In the genomic region with DNA sequence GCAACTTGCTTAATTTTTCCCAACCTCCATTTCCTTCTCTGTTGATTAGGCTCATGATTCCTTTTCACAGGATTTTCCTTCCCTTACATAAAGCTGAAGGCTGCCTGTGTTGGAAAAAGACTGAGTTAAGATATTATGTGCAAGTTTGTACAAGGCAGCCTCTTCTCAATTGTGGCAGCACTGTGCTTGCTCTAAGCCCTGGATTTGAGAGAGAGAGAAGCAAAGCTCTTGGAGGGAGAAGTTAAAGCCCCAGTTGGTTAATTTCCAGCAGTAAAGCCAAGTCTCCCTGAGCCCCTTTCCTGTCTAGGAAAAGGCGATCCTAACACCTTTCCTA, we compare ENCODE assay signal across 18 cellular contexts.
"Had no signal": no experiment of that assay in that cellular context is flagged by ENCODE, and none has a peak within 500 bp of the region (broad histone marks: within the 10 kb centered on the region; RNA-seq: fewer than 3 reads in every experiment).

No MANE protein-coding gene starts in this region.

- H3K4me3 Mint-ChIP-seq: activated B cell treated with CpG ODN at 0.5 μM for 24 hours; activated CD4-positive, alpha-beta memory T cell treated with anti-CD3 and anti-CD28 coated beads, Interleukin-2, amount 10 ng/mL, durations not matched to agents 7 days and 5 days; activated CD8-positive, alpha-beta memory T cell treated with anti-CD3 and anti-CD28 coated beads, Interleukin-2, amount 10 ng/mL, durations not matched to agents 7 days and 5 days; activated naive CD8-positive, alpha-beta T cell; memory B cell; naive thymus-derived CD4-positive, alpha-beta T cell; stimulated activated naive B cell treated with anti-CD40 and anti-IgM and Interleukin-4, amounts not matched to agents 10 μg/mL and 1 μg/mL and 100 μg/mL, for 72 hours had no signal

- H3K36me3 Mint-ChIP-seq: activated CD8-positive, alpha-beta memory T cell treated with anti-CD3 and anti-CD28 coated beads, Interleukin-2, amount 10 ng/mL, durations not matched to agents 7 days and 5 days; activated naive CD8-positive, alpha-beta T cell; memory B cell; stimulated activated naive B cell treated with anti-CD40 and anti-IgM and Interleukin-4, amounts not matched to agents 10 μg/mL and 1 μg/mL and 100 μg/mL, for 72 hours had no signal

- H3K4me1 Mint-ChIP-seq: activated CD4-positive, alpha-beta memory T cell treated with anti-CD3 and anti-CD28 coated beads, Interleukin-2, amount 10 ng/mL, durations not matched to agents 7 days and 5 days; activated CD8-positive, alpha-beta memory T cell treated with anti-CD3 and anti-CD28 coated beads, Interleukin-2, amount 10 ng/mL, durations not matched to agents 7 days and 5 days had no signal

- H3K4me1 ChIP-seq: sigmoid colon had no signal

- H3K27me3 ChIP-seq: dorsolateral prefrontal cortex, foreskin keratinocyte, pancreas, sigmoid colon, transverse colon had no signal

- H3K9me3 ChIP-seq: left ventricle myocardium inferior, pancreas, sigmoid colon, transverse colon had no signal

- ATAC-seq: activated CD8-positive, alpha-beta memory T cell treated with anti-CD3 and anti-CD28 coated beads, Interleukin-2, amount 10 ng/mL, durations not matched to agents 7 days and 5 days; naive thymus-derived CD4-positive, alpha-beta T cell; stimulated activated naive B cell treated with anti-CD40 and anti-IgM and Interleukin-4, amounts not matched to agents 10 μg/mL and 1 μg/mL and 100 μg/mL, for 72 hours had no signal

- H3K27ac ChIP-seq: dorsolateral prefrontal cortex, foreskin keratinocyte, left ventricle myocardium inferior, pancreas, SK-N-MC, transverse colon had no signal

- H3K27me3 Mint-ChIP-seq: activated B cell treated with CpG ODN at 0.5 μM for 24 hours; activated naive CD8-positive, alpha-beta T cell; memory B cell; naive thymus-derived CD4-positive, alpha-beta T cell; stimulated activated naive B cell treated with anti-CD40 and anti-IgM and Interleukin-4, amounts not matched to agents 10 μg/mL and 1 μg/mL and 100 μg/mL, for 72 hours had no signal

- H3K36me3 ChIP-seq: left ventricle myocardium inferior, pancreas, sigmoid colon, transverse colon had no signal

- DNase-seq: activated B cell treated with CpG ODN at 0.5 μM for 24 hours; activated CD4-positive, alpha-beta memory T cell treated with anti-CD3 and anti-CD28 coated beads, Interleukin-2, amount 10 ng/mL, durations not matched to agents 7 days and 5 days; activated CD4-positive, alpha-beta T cell treated with anti-CD3 and anti-CD28 coated beads for 48 hours; activated CD8-positive, alpha-beta memory T cell treated with anti-CD3 and anti-CD28 coated beads, Interleukin-2, amount 10 ng/mL, durations not matched to agents 7 days and 5 days; dorsolateral prefrontal cortex; glutamatergic neuron; hypothalamus; kidney; left ventricle myocardium inferior; naive thymus-derived CD4-positive, alpha-beta T cell; sigmoid colon; stimulated activated naive B cell treated with anti-CD40 and anti-IgM and Interleukin-4, amounts not matched to agents 10 μg/mL and 1 μg/mL and 100 μg/mL, for 72 hours; transverse colon had no signal

- H3K4me3 ChIP-seq: dorsolateral prefrontal cortex, left ventricle myocardium inferior, pancreas, sigmoid colon, SK-N-MC, transverse colon had no signal

- H3K9me3 Mint-ChIP-seq: activated CD4-positive, alpha-beta memory T cell treated with anti-CD3 and anti-CD28 coated beads, Interleukin-2, amount 10 ng/mL, durations not matched to agents 7 days and 5 days; memory B cell; stimulated activated naive B cell treated with anti-CD40 and anti-IgM and Interleukin-4, amounts not matched to agents 10 μg/mL and 1 μg/mL and 100 μg/mL, for 72 hours had no signal

- H3K27ac Mint-ChIP-seq: activated B cell treated with CpG ODN at 0.5 μM for 24 hours; activated CD4-positive, alpha-beta memory T cell treated with anti-CD3 and anti-CD28 coated beads, Interleukin-2, amount 10 ng/mL, durations not matched to agents 7 days and 5 days; activated CD8-positive, alpha-beta memory T cell treated with anti-CD3 and anti-CD28 coated beads, Interleukin-2, amount 10 ng/mL, durations not matched to agents 7 days and 5 days; activated naive CD8-positive, alpha-beta T cell; memory B cell; naive thymus-derived CD4-positive, alpha-beta T cell; stimulated activated naive B cell treated with anti-CD40 and anti-IgM and Interleukin-4, amounts not matched to agents 10 μg/mL and 1 μg/mL and 100 μg/mL, for 72 hours had no signal
